1 cellular context compared by ENCODE assay signal in the genomic region with DNA sequence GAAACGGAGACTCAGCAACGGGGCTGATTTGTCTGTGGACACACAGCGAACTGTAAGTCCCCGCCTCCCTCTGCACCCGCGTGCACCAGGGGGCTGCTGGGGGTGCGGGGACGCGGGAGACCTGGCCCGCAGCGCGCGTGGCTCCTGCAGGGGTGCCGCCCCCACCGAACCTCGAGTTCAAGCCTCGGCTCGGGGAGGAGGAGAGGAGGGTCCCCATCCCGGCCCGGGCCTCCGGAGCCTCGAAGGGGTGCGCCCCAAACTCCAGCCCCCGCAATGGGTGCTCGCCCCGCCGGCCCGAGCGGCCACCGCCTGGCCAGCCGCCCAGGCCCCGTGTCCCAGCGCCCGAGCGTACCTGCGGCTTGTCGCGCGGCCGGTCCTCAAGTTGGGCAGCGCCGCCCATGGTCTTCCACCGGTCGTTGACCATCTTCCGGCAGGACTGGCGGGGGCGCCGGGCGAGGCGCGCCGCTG.
TF ChIP-seq lines count a peak whose summit lies in the region.

No MANE protein-coding gene starts in this region.

TF ChIP-seq in K562, 482 proteins besides CTCF, POLR2A, EP300 and RAD21:
- no peak for TF ChIP-seq ZNF551 (CRISPR knock-in tag; IDR thresholded peaks at IDR 0.05)
- TF ChIP-seq HDAC1 (IDR thresholded peaks at IDR 0.05), result no peak
- TF ChIP-seq MYNN (IDR thresholded peaks at IDR 0.05), result no peak
- TF ChIP-seq MYNN (CRISPR knock-in tag; IDR thresholded peaks at IDR 0.05), result no peak
- TF ChIP-seq ZNF24 (IDR thresholded peaks at IDR 0.05), result no peak
- no peak for TF ChIP-seq CEBPG (CRISPR knock-in tag; IDR thresholded peaks at IDR 0.05)
- TF ChIP-seq CEBPG (tag; conservative IDR thresholded peaks at IDR 0.05 in 1 of 2, IDR thresholded peaks at IDR 0.05 in 1 of 2), result no peak
- TF ChIP-seq FOXA3 (CRISPR knock-in tag; conservative IDR thresholded peaks at IDR 0.05 in 1 of 2, IDR thresholded peaks at IDR 0.05 in 1 of 2), result no peak
- TF ChIP-seq NCOA4 (IDR thresholded peaks at IDR 0.05; ENCODE audit: partially characterized antibody), result no peak
- TF ChIP-seq, protein P1, sequence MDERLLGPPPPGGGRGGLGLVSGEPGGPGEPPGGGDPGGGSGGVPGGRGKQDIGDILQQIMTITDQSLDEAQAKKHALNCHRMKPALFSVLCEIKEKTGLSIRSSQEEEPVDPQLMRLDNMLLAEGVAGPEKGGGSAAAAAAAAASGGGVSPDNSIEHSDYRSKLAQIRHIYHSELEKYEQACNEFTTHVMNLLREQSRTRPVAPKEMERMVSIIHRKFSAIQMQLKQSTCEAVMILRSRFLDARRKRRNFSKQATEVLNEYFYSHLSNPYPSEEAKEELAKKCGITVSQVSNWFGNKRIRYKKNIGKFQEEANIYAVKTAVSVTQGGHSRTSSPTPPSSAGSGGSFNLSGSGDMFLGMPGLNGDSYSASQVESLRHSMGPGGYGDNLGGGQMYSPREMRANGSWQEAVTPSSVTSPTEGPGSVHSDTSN (CRISPR knock-in tag; IDR thresholded peaks at IDR 0.05; ENCODE audit: low read depth), result no peak
- TF ChIP-seq, protein P1 (tag; conservative IDR thresholded peaks at IDR 0.05; ENCODE audit: low read depth), result no peak
- no peak for TF ChIP-seq ZNF318 (IDR thresholded peaks at IDR 0.05; ENCODE audit: borderline replicate concordance in 1 of 2, low read depth in 1 of 2)
- no peak for TF ChIP-seq POLR2AphosphoS5 (IDR thresholded peaks at IDR 0.05; ENCODE audit: control insufficient read depth, insufficient read depth, low read depth, low read length)
- TF ChIP-seq ATF2 (CRISPR knock-in tag; IDR thresholded peaks at IDR 0.05), result no peak
- no peak for TF ChIP-seq CEBPB (tag; IDR thresholded peaks at IDR 0.05)
- TF ChIP-seq ZSCAN32 (CRISPR knock-in tag; IDR thresholded peaks at IDR 0.05), result no peak
- TF ChIP-seq TCF15 (CRISPR knock-in tag; IDR thresholded peaks at IDR 0.05), result no peak
